18 cellular contexts compared by ENCODE assay signal in the genomic region with DNA sequence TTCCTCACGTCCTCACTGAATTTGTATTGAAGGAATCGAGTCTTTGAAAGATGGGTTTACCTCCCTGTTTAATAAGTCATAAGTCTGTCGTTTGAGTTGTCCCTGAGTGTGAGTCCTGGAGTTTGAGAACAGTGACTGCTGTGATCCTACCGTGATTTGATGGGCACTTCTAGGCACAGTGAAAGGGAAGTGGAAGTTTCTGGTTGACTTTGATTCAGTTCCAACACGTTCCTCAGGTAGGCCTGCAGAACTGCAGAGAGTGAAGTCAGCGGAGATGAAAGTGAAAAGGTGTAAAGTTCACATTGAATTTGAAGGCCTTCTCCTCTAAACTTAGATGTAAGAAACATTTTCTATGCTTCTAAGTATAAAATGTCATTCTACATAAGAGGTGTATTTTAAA. TPM values are rescaled to one million over a fixed set of nuclear protein-coding genes. Genes with fewer than 3 reads are reported as not detected.
DNase-seq lines count a peak whose midpoint lies in the region; ATAC-seq, FAIRE-seq and TF ChIP-seq lines count a peak whose summit lies in the region.
"Had no signal": no experiment of that assay in that cellular context is flagged by ENCODE, and none has a peak within 500 bp of the region (broad histone marks: within the 10 kb centered on the region; RNA-seq: fewer than 3 reads in every experiment).

No MANE protein-coding gene starts in this region.

- peak overlapping the region; percentile 47 for H3K27ac Mint-ChIP-seq in T-helper 17 cell
- H3K27ac Mint-ChIP-seq: B cell; CD4-positive, alpha-beta T cell; CD8-positive, alpha-beta T cell had no signal

- H3K4me3 Mint-ChIP-seq in T-helper 17 cell: no peak overlapping the region
- H3K4me3 Mint-ChIP-seq: B cell; CD4-positive, alpha-beta T cell; CD8-positive, alpha-beta T cell had no signal

- peaks cover 6% of the 10 kb centered on the region for H3K27me3 Mint-ChIP-seq in T-helper 17 cell
- H3K27me3 Mint-ChIP-seq: CD4-positive, alpha-beta T cell had no signal

- TF ChIP-seq CTCF in bronchial epithelial cell (IDR thresholded peaks at IDR 0.05; ENCODE audit: insufficient read depth, low read length, severe bottlenecking): no peak

- no peaks in the 10 kb centered on the region for H3K36me3 Mint-ChIP-seq in T-helper 17 cell (ENCODE audit: low read depth)
- H3K36me3 Mint-ChIP-seq: CD8-positive, alpha-beta T cell had no signal

- peaks cover 8% of the 10 kb centered on the region for H3K4me1 Mint-ChIP-seq in T-helper 17 cell

- DNase-seq in GM12891 (ENCODE audit: insufficient read length, low spot score) (no peak), T-helper 17 cell (no peak), bronchial epithelial cell (ENCODE audit: low read depth) (no peak), MG63 (no peak)
- DNase-seq: AML-193; Caco-2; Calu3; CD4-positive, alpha-beta T cell; CD8-positive, alpha-beta T cell; DMS79 treated with DMSO at 0.1 percent for 48 hours; GF-D8 had no signal

- FAIRE-seq in GM12891 (lab: Jason Lieb, UNC): peak; percentile 55
- peak; percentile 23 for FAIRE-seq in bronchial epithelial cell (lab: Jason Lieb, UNC)
- FAIRE-seq: A549, D721Med, G401.6, GM19239 had no signal

- H3K9me3 ChIP-seq in T-helper 17 cell (ENCODE audit: control insufficient read depth, low read length, poor library complexity, severe bottlenecking) (no peaks in the 10 kb centered on the region), MG63 (no peaks in the 10 kb centered on the region)
- H3K9me3 ChIP-seq: A549; BLaER1 treated with 17β-estradiol and CSF1 and Interleukin-3, amounts not matched to agents 10 nM and 100 nM; Caco-2 had no signal

- no peak for ATAC-seq in T-helper 17 cell
- ATAC-seq in GM19467 (IDR thresholded peaks at IDR 0.05; ENCODE audit: unreplicated experiment): no peak
- ATAC-seq: A549; CD8-positive, alpha-beta T cell had no signal

- no peak for TF ChIP-seq POLR2A in GM12891 (IDR thresholded peaks at IDR 0.05; ENCODE audit: low read depth, low read length)

- H3K36me3 ChIP-seq in bronchial epithelial cell (ENCODE audit: control insufficient read depth, insufficient read depth, low read length): no peaks in the 10 kb centered on the region
- no peaks in the 10 kb centered on the region for H3K36me3 ChIP-seq in MG63
- H3K36me3 ChIP-seq: BLaER1 treated with 17β-estradiol and CSF1 and Interleukin-3, amounts not matched to agents 10 nM and 100 nM had no signal

- H3K27me3 ChIP-seq in bronchial epithelial cell (ENCODE audit: control insufficient read depth, insufficient read depth, low read length) (no peaks in the 10 kb centered on the region), MG63 (0 out of 2 replicates have a peak, but pooled peaks cover 2% of the 10 kb centered on the region)
- H3K27me3 ChIP-seq: BLaER1 treated with 17β-estradiol and CSF1 and Interleukin-3, amounts not matched to agents 10 nM and 100 nM had no signal

- H3K4me3 ChIP-seq in bronchial epithelial cell (ENCODE audit: low read depth, low read length): no peak overlapping the region
- no peak overlapping the region for H3K4me3 ChIP-seq in MG63
- H3K4me3 ChIP-seq: A549; BLaER1 treated with 17β-estradiol and CSF1 and Interleukin-3, amounts not matched to agents 10 nM and 100 nM had no signal

TF ChIP-seq in GM12891, 5 proteins besides CTCF, POLR2A, EP300 and RAD21:
- peak; percentile 74 for TF ChIP-seq SPI1 (IDR thresholded peaks at IDR 0.05; ENCODE audit: low read depth, low read length)
- no peak for TF ChIP-seq TAF1 (IDR thresholded peaks at IDR 0.05; ENCODE audit: low read depth, low read length)
TF ChIP-seq in GM12891: peak in this region for 1.

RNA-seq across cellular contexts. Expression of a gene that starts 52.9 kb away (rescaled TPM):
- 13.3 TPM for polyA plus RNA-seq in GM12891 (2012; ENCODE audit: low read depth, missing spikeins)
- total RNA-seq in T-helper 17 cell (1 to 10 TPM; 1.3 to 2.3 TPM), bronchial epithelial cell (17.9 and 22.0 TPM in 2 replicates)
- total RNA-seq in MG63 (2014; rRNA removed; shearing (Covaris generic); ENCODE audit: low replicate concordance): 15.6 and 19.0 TPM in 2 replicates
